In genomic region chr5:37326536-37326935, GRCh38 we compare ENCODE assay signal across 2 cellular contexts.
TF ChIP-seq lines count a peak whose summit lies in the region.

No MANE protein-coding gene starts in this region.

TF ChIP-seq in A549, 52 proteins besides CTCF, POLR2A, EP300 and RAD21:
- TF ChIP-seq, protein P1, sequence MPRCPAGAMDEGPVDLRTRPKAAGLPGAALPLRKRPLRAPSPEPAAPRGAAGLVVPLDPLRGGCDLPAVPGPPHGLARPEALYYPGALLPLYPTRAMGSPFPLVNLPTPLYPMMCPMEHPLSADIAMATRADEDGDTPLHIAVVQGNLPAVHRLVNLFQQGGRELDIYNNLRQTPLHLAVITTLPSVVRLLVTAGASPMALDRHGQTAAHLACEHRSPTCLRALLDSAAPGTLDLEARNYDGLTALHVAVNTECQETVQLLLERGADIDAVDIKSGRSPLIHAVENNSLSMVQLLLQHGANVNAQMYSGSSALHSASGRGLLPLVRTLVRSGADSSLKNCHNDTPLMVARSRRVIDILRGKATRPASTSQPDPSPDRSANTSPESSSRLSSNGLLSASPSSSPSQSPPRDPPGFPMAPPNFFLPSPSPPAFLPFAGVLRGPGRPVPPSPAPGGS (IDR thresholded peaks at IDR 0.05), result no peak
- no peak for TF ChIP-seq RCOR1 (IDR thresholded peaks at IDR 0.05; ENCODE audit: low read depth, low read length)

TF ChIP-seq in GM12878, 131 proteins besides CTCF, POLR2A, EP300 and RAD21:
- TF ChIP-seq, protein P2, sequence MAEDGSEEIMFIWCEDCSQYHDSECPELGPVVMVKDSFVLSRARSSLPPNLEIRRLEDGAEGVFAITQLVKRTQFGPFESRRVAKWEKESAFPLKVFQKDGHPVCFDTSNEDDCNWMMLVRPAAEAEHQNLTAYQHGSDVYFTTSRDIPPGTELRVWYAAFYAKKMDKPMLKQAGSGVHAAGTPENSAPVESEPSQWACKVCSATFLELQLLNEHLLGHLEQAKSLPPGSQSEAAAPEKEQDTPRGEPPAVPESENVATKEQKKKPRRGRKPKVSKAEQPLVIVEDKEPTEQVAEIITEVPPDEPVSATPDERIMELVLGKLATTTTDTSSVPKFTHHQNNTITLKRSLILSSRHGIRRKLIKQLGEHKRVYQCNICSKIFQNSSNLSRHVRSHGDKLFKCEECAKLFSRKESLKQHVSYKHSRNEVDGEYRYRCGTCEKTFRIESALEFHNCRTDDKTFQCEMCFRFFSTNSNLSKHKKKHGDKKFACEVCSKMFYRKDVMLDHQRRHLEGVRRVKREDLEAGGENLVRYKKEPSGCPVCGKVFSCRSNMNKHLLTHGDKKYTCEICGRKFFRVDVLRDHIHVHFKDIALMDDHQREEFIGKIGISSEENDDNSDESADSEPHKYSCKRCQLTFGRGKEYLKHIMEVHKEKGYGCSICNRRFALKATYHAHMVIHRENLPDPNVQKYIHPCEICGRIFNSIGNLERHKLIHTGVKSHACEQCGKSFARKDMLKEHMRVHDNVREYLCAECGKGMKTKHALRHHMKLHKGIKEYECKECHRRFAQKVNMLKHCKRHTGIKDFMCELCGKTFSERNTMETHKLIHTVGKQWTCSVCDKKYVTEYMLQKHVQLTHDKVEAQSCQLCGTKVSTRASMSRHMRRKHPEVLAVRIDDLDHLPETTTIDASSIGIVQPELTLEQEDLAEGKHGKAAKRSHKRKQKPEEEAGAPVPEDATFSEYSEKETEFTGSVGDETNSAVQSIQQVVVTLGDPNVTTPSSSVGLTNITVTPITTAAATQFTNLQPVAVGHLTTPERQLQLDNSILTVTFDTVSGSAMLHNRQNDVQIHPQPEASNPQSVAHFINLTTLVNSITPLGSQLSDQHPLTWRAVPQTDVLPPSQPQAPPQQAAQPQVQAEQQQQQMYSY (CRISPR knock-in tag; IDR thresholded peaks at IDR 0.05), result no peak
- TF ChIP-seq IRF5 (IDR thresholded peaks at IDR 0.05; ENCODE audit: borderline replicate concordance) (no peak), POLR2AphosphoS5 (IDR thresholded peaks at IDR 0.05; ENCODE audit: low read length) (no peak), RB1 (IDR thresholded peaks at IDR 0.05; ENCODE audit: borderline replicate concordance) (no peak), CEBPZ (IDR thresholded peaks at IDR 0.05; ENCODE audit: low read depth, low read length) (no peak), FOXM1 (IDR thresholded peaks at IDR 0.05; ENCODE audit: low read depth, low read length) (no peak), FOXK2 (IDR thresholded peaks at IDR 0.05) (no peak), ATF7 (IDR thresholded peaks at IDR 0.05; ENCODE audit: low read depth) (no peak), GABPA (IDR thresholded peaks at IDR 0.05; ENCODE audit: low read depth) (no peak), SREBF1 (IDR thresholded peaks at IDR 0.05; ENCODE audit: low read length) (no peak), KDM1A (IDR thresholded peaks at IDR 0.05; ENCODE audit: borderline replicate concordance) (no peak), TARDBP (IDR thresholded peaks at IDR 0.05; ENCODE audit: borderline replicate concordance) (no peak), MYB (IDR thresholded peaks at IDR 0.05; ENCODE audit: borderline replicate concordance, low read depth, low read length) (no peak), HCFC1 (IDR thresholded peaks at IDR 0.05; ENCODE audit: low read length) (no peak), BMI1 (IDR thresholded peaks at IDR 0.05; ENCODE audit: borderline replicate concordance) (no peak), NBN (IDR thresholded peaks at IDR 0.05) (no peak), NFXL1 (IDR thresholded peaks at IDR 0.05; ENCODE audit: borderline replicate concordance) (no peak)
- TF ChIP-seq, protein P3, sequence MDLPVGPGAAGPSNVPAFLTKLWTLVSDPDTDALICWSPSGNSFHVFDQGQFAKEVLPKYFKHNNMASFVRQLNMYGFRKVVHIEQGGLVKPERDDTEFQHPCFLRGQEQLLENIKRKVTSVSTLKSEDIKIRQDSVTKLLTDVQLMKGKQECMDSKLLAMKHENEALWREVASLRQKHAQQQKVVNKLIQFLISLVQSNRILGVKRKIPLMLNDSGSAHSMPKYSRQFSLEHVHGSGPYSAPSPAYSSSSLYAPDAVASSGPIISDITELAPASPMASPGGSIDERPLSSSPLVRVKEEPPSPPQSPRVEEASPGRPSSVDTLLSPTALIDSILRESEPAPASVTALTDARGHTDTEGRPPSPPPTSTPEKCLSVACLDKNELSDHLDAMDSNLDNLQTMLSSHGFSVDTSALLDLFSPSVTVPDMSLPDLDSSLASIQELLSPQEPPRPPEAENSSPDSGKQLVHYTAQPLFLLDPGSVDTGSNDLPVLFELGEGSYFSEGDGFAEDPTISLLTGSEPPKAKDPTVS (IDR thresholded peaks at IDR 0.05; ENCODE audit: low read depth, low read length), result no peak
- TF ChIP-seq, protein P4, sequence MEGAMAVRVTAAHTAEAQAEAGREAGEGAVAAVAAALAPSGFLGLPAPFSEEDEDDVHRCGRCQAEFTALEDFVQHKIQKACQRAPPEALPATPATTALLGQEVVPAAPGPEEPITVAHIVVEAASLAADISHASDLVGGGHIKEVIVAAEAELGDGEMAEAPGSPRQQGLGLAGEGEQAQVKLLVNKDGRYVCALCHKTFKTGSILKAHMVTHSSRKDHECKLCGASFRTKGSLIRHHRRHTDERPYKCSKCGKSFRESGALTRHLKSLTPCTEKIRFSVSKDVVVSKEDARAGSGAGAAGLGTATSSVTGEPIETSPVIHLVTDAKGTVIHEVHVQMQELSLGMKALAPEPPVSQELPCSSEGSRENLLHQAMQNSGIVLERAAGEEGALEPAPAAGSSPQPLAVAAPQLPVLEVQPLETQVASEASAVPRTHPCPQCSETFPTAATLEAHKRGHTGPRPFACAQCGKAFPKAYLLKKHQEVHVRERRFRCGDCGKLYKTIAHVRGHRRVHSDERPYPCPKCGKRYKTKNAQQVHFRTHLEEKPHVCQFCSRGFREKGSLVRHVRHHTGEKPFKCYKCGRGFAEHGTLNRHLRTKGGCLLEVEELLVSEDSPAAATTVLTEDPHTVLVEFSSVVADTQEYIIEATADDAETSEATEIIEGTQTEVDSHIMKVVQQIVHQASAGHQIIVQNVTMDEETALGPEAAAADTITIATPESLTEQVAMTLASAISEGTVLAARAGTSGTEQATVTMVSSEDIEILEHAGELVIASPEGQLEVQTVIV (IDR thresholded peaks at IDR 0.05; ENCODE audit: borderline replicate concordance, partially characterized antibody), result no peak
